Comparison of ENCODE assay signal across 27 cellular contexts in genomic region chr20:49942942-49943341, GRCh38. TPM values are rescaled to one million over a fixed set of nuclear protein-coding genes. Genes with fewer than 3 reads are reported as not detected.
"Had no signal": no experiment of that assay in that cellular context is flagged by ENCODE, and none has a peak within 500 bp of the region (broad histone marks: within the 10 kb centered on the region; RNA-seq: fewer than 3 reads in every experiment).

No MANE protein-coding gene starts in this region.

- H3K27me3 ChIP-seq: left lung, neutrophil, right atrium auricular region, spleen, suprapubic skin, tibial artery, upper lobe of right lung had no signal

- H3K9me3 Mint-ChIP-seq: immature natural killer cell; naive thymus-derived CD8-positive, alpha-beta T cell; nephron; neural crest cell; stimulated activated effector memory CD8-positive, alpha-beta T cell treated with anti-CD3 and anti-CD28 coated beads, Interleukin-12 subunit alpha, Interleukin-12 subunit beta, amount 100 ng/mL, for 72 hours; stimulated activated naive CD8-positive, alpha-beta T cell treated with anti-CD3 and anti-CD28 coated beads, Interleukin-15, Interleukin-2, amounts not matched to agents 100 ng/mL and 50 ng/mL, for 24 hours had no signal

- H3K27ac Mint-ChIP-seq: nephron; progenitor cell of endocrine pancreas; stimulated activated effector memory CD8-positive, alpha-beta T cell treated with anti-CD3 and anti-CD28 coated beads, Interleukin-12 subunit alpha, Interleukin-12 subunit beta, amount 100 ng/mL, for 72 hours; stimulated activated naive CD8-positive, alpha-beta T cell treated with anti-CD3 and anti-CD28 coated beads, Interleukin-15, Interleukin-2, amounts not matched to agents 100 ng/mL and 50 ng/mL, for 24 hours had no signal

- H3K9me3 ChIP-seq: left lung, lower lobe of right lung, neutrophil, right atrium auricular region, spleen, suprapubic skin, thoracic aorta, tibial artery, upper lobe of right lung had no signal

- H3K4me3 Mint-ChIP-seq: immature natural killer cell; nephron; neural crest cell; stimulated activated effector memory CD8-positive, alpha-beta T cell treated with anti-CD3 and anti-CD28 coated beads, Interleukin-12 subunit alpha, Interleukin-12 subunit beta, amount 100 ng/mL, for 72 hours; stimulated activated naive CD8-positive, alpha-beta T cell treated with anti-CD3 and anti-CD28 coated beads, Interleukin-15, Interleukin-2, amounts not matched to agents 100 ng/mL and 50 ng/mL, for 24 hours had no signal

- ATAC-seq: left lung; naive thymus-derived CD8-positive, alpha-beta T cell; sciatic nerve; stimulated activated effector memory CD8-positive, alpha-beta T cell treated with anti-CD3 and anti-CD28 coated beads, Interleukin-12 subunit alpha, Interleukin-12 subunit beta, amount 100 ng/mL, for 72 hours; upper lobe of right lung had no signal

- H3K27ac ChIP-seq: left lung, lower lobe of right lung, neutrophil, right atrium auricular region, spleen, suprapubic skin, thoracic aorta, tibial artery, upper lobe of right lung had no signal

- H3K27me3 Mint-ChIP-seq: naive thymus-derived CD8-positive, alpha-beta T cell; progenitor cell of endocrine pancreas; stimulated activated naive CD8-positive, alpha-beta T cell treated with anti-CD3 and anti-CD28 coated beads, Interleukin-15, Interleukin-2, amounts not matched to agents 100 ng/mL and 50 ng/mL, for 24 hours had no signal

- DNase-seq: hypothalamus; immature natural killer cell; kidney; left lung; lower lobe of right lung; mammary epithelial cell; mesenchymal stem cell; naive thymus-derived CD8-positive, alpha-beta T cell; occipital lobe; small intestine; spleen; stimulated activated CD4-positive, alpha-beta T cell treated with anti-CD3 and anti-CD28 coated beads, Interleukin-4, amount 100 ng/mL, for 24 hours; stimulated activated naive CD4-positive, alpha-beta T cell; tibial artery; upper lobe of right lung had no signal

- FAIRE-seq: islet of Langerhans, kidney, small intestine, urothelium cell line had no signal

- H3K4me3 ChIP-seq: left lung, lower lobe of right lung, right atrium auricular region, spleen, suprapubic skin, thoracic aorta, tibial artery, upper lobe of right lung had no signal

RNA-seq across cellular contexts. Expression of gene SNAI1, which starts 39.8 kb away (rescaled TPM):
- total RNA-seq: mammary epithelial cell, occipital lobe had no signal
